ENCODE assay signal across 15 cellular contexts in genomic region chr18:79603321-79604204, GRCh38.
"Had no signal": no experiment of that assay in that cellular context is flagged by ENCODE, and none has a peak within 500 bp of the region (broad histone marks: within the 10 kb centered on the region; RNA-seq: fewer than 3 reads in every experiment).

No MANE protein-coding gene starts in this region.

- ATAC-seq: T-cell had no signal

- DNase-seq: activated CD4-positive, alpha-beta memory T cell treated with anti-CD3 and anti-CD28 coated beads for 36 hours; activated naive CD4-positive, alpha-beta T cell treated with anti-CD3 and anti-CD28 coated beads, Interleukin-2, amount 10 ng/mL, durations not matched to agents 7 days and 5 days; cortex of kidney; effector CD8-positive, alpha-beta T cell; foreskin melanocyte; retina; stimulated activated CD4-positive, alpha-beta T cell treated with anti-CD3 and anti-CD28 coated beads, Interleukin-2, amount 100 ng/mL, for 24 hours; stimulated activated naive CD4-positive, alpha-beta T cell treated with Interleukin-2 at 50 U/mL for 16 hours; T-cell; T1000 had no signal

- H3K27me3 ChIP-seq: cardiac muscle cell had no signal

- H3K4me3 ChIP-seq: cardiac muscle cell, SK-N-MC had no signal

- H3K36me3 ChIP-seq: cardiac muscle cell had no signal

- H3K4me1 Mint-ChIP-seq: activated naive CD4-positive, alpha-beta T cell treated with anti-CD3 and anti-CD28 coated beads, Interleukin-2, amount 10 ng/mL, durations not matched to agents 7 days and 5 days; neural crest cell had no signal

- H3K27ac ChIP-seq: cardiac muscle cell, parathyroid adenoma, SK-N-MC, VCaP had no signal

- H3K36me3 Mint-ChIP-seq: activated CD4-positive, alpha-beta memory T cell treated with anti-CD3 and anti-CD28 coated beads for 36 hours; activated naive CD4-positive, alpha-beta T cell treated with anti-CD3 and anti-CD28 coated beads, Interleukin-2, amount 10 ng/mL, durations not matched to agents 7 days and 5 days; T-cell had no signal

- H3K4me1 ChIP-seq: parathyroid adenoma had no signal

- H3K79me2 ChIP-seq: parathyroid adenoma had no signal

- H3K9ac ChIP-seq: parathyroid adenoma had no signal

- H3K4me3 Mint-ChIP-seq: activated CD4-positive, alpha-beta memory T cell treated with anti-CD3 and anti-CD28 coated beads for 36 hours; activated naive CD4-positive, alpha-beta T cell treated with anti-CD3 and anti-CD28 coated beads, Interleukin-2, amount 10 ng/mL, durations not matched to agents 7 days and 5 days; neural crest cell; T-cell had no signal

- H3K9me3 Mint-ChIP-seq: activated CD4-positive, alpha-beta memory T cell treated with anti-CD3 and anti-CD28 coated beads for 36 hours; activated naive CD4-positive, alpha-beta T cell treated with anti-CD3 and anti-CD28 coated beads, Interleukin-2, amount 10 ng/mL, durations not matched to agents 7 days and 5 days; neural crest cell; T-cell had no signal

- H3K27ac Mint-ChIP-seq: activated CD4-positive, alpha-beta memory T cell treated with anti-CD3 and anti-CD28 coated beads for 36 hours; activated naive CD4-positive, alpha-beta T cell treated with anti-CD3 and anti-CD28 coated beads, Interleukin-2, amount 10 ng/mL, durations not matched to agents 7 days and 5 days; T-cell had no signal

- H3K27me3 Mint-ChIP-seq: activated naive CD4-positive, alpha-beta T cell treated with anti-CD3 and anti-CD28 coated beads, Interleukin-2, amount 10 ng/mL, durations not matched to agents 7 days and 5 days had no signal
